ENCODE assay signal across 34 cellular contexts in the genomic region with DNA sequence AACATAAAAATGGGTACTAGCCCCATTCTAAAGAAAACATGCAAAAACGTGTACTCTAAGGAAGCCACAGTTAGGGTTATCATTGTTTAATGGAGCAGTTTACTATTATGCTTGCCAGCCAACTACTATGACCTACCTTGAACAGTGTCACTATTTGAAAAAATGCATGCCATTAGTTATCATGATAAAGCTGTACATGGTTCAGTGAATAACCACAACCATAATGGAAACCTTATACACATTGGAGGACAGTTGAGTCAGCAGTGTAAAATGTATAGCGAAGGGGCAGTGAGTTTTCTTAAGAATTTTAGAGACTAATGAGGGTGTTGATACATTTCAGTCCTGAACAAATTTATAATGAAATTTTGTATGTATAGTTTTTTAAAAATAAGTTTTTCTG.
DNase-seq lines count a peak whose midpoint lies in the region; ATAC-seq, FAIRE-seq and TF ChIP-seq lines count a peak whose summit lies in the region.
"Had no signal": no experiment of that assay in that cellular context is flagged by ENCODE, and none has a peak within 500 bp of the region (broad histone marks: within the 10 kb centered on the region; RNA-seq: fewer than 3 reads in every experiment).

No MANE protein-coding gene starts in this region.

- no peak overlapping the region for H3K9ac ChIP-seq in astrocyte (ENCODE audit: low read length)
- H3K9ac ChIP-seq: BLaER1; BLaER1 treated with 17β-estradiol and CSF1 and Interleukin-3, amounts not matched to agents 10 nM and 100 nM had no signal

- H3K27me3 ChIP-seq in astrocyte (ENCODE audit: insufficient read depth, low read length) (no peaks in the 10 kb centered on the region), testis (no peaks in the 10 kb centered on the region)
- H3K27me3 ChIP-seq: BE2C; BLaER1; BLaER1 treated with 17β-estradiol and CSF1 and Interleukin-3, amounts not matched to agents 10 nM and 100 nM had no signal

- H3K4me2 ChIP-seq in astrocyte (ENCODE audit: low read length) = no peak overlapping the region
- H3K4me2 ChIP-seq: A549; BLaER1; BLaER1 treated with 17β-estradiol and CSF1 and Interleukin-3, amounts not matched to agents 10 nM and 100 nM had no signal

- no peaks in the 10 kb centered on the region for H3K36me3 Mint-ChIP-seq in WTC11
- no peaks in the 10 kb centered on the region for H3K36me3 Mint-ChIP-seq in astrocyte (ENCODE audit: low read depth, unreplicated experiment)
- H3K36me3 Mint-ChIP-seq: CD14-positive monocyte; CD4-positive, alpha-beta memory T cell; CD4-positive, CD25-positive, alpha-beta regulatory T cell; CD8-positive, alpha-beta memory T cell; CD8-positive, alpha-beta T cell had no signal

- H3K79me2 ChIP-seq in astrocyte (ENCODE audit: insufficient read depth, low read length) = no peaks in the 10 kb centered on the region

- no peak overlapping the region for H3K4me3 Mint-ChIP-seq in WTC11
- H3K4me3 Mint-ChIP-seq in astrocyte (ENCODE audit: unreplicated experiment) = no peak overlapping the region
- H3K4me3 Mint-ChIP-seq: B cell; CD14-positive monocyte; CD4-positive, alpha-beta memory T cell; CD4-positive, alpha-beta T cell; CD4-positive, CD25-positive, alpha-beta regulatory T cell; CD8-positive, alpha-beta memory T cell; CD8-positive, alpha-beta T cell had no signal

- no peak overlapping the region for H2AFZ ChIP-seq in astrocyte (ENCODE audit: low read depth, low read length)

- 57 to 78% methylated on average over 2 of the region's 2 CpGs for WGBS in testis, 2 donors

- intact Hi-C loops in testis (cut with DNase I; ENCODE audit: low total_unique reads) = no loop called here

- POLR2A ChIA-PET in WTC11 (lab: Charles Lee) = no interaction called here

- H3K27ac ChIP-seq in astrocyte (ENCODE audit: low read depth, low read length) = no peak overlapping the region
- H3K27ac ChIP-seq in testis = no peak overlapping the region
- H3K27ac ChIP-seq: 22Rv1; A549; BLaER1; BLaER1 treated with 17β-estradiol and CSF1 and Interleukin-3, amounts not matched to agents 10 nM and 100 nM; C4-2B had no signal

- no peaks in the 10 kb centered on the region for H3K36me3 ChIP-seq in astrocyte (ENCODE audit: insufficient read depth, low read length)
- no peaks in the 10 kb centered on the region for H3K36me3 ChIP-seq in testis (ENCODE audit: low read depth, missing control alignments)
- H3K36me3 ChIP-seq: BE2C; BLaER1; BLaER1 treated with 17β-estradiol and CSF1 and Interleukin-3, amounts not matched to agents 10 nM and 100 nM had no signal

- 0 out of 2 replicates have a peak overlapping the region, but pooled peaks have one; percentile 27 for H3K27ac Mint-ChIP-seq in WTC11
- H3K27ac Mint-ChIP-seq in astrocyte (ENCODE audit: unreplicated experiment) = no peak overlapping the region
- H3K27ac Mint-ChIP-seq: B cell; CD14-positive monocyte; CD4-positive, alpha-beta memory T cell; CD4-positive, alpha-beta T cell; CD4-positive, CD25-positive, alpha-beta regulatory T cell; CD8-positive, alpha-beta memory T cell; CD8-positive, alpha-beta T cell had no signal

- no peak for ATAC-seq in WTC11
- no peak for ATAC-seq in HG02970 (IDR thresholded peaks at IDR 0.05; ENCODE audit: low FRiP score, unreplicated experiment)
- ATAC-seq: A549; CD8-positive, alpha-beta T cell had no signal

- CTCF ChIA-PET in WTC11 (lab: Charles Lee) = no interaction called here

- H3K4me1 Mint-ChIP-seq in WTC11 (peaks cover 35% of the 10 kb centered on the region), astrocyte (ENCODE audit: low read depth, unreplicated experiment) (peaks cover 13% of the 10 kb centered on the region)
- H3K4me1 Mint-ChIP-seq: B cell; CD14-positive monocyte; CD4-positive, alpha-beta memory T cell; CD4-positive, CD25-positive, alpha-beta regulatory T cell; CD8-positive, alpha-beta memory T cell had no signal

- FAIRE-seq in astrocyte (lab: Jason Lieb, UNC) = no peak
- FAIRE-seq: A204.1, A549, D721Med had no signal

- no peak for TF ChIP-seq POLR2A in testis (IDR thresholded peaks at IDR 0.05)

- H3K4me3 ChIP-seq in astrocyte (ENCODE audit: insufficient read depth, low read depth, low read length) = no peak overlapping the region
- no peak overlapping the region for H3K4me3 ChIP-seq in fibroblast of mammary gland (ENCODE audit: control insufficient read depth, low read depth, low read length)
- no peak overlapping the region for H3K4me3 ChIP-seq in testis
- H3K4me3 ChIP-seq: A549; BLaER1; BLaER1 treated with 17β-estradiol and CSF1 and Interleukin-3, amounts not matched to agents 10 nM and 100 nM had no signal

- no peaks in the 10 kb centered on the region for H3K9me3 ChIP-seq in astrocyte (ENCODE audit: insufficient read depth, low read depth, low read length)
- H3K9me3 ChIP-seq in testis = no peaks in the 10 kb centered on the region
- H3K9me3 ChIP-seq: A549; BE2C; BLaER1; BLaER1 treated with 17β-estradiol and CSF1 and Interleukin-3, amounts not matched to agents 10 nM and 100 nM; Caco-2 had no signal

- no peak for TF ChIP-seq CTCF in WTC11 (IDR thresholded peaks at IDR 0.05)
- TF ChIP-seq CTCF in astrocyte (IDR thresholded peaks at IDR 0.05; ENCODE audit: insufficient read depth, low read depth, low read length) = no peak
- TF ChIP-seq CTCF in fibroblast of mammary gland (conservative IDR thresholded peaks at IDR 0.05; ENCODE audit: control insufficient read depth, insufficient read depth, low read depth, low read length) = no peak
- no peak for TF ChIP-seq CTCF in testis (IDR thresholded peaks at IDR 0.05)

- H3K9me3 Mint-ChIP-seq in WTC11 = peaks cover 6% of the 10 kb centered on the region
- no peaks in the 10 kb centered on the region for H3K9me3 Mint-ChIP-seq in astrocyte (ENCODE audit: unreplicated experiment)

- no peaks in the 10 kb centered on the region for H3K27me3 Mint-ChIP-seq in WTC11 (ENCODE audit: low read depth)
- H3K27me3 Mint-ChIP-seq in astrocyte (ENCODE audit: low read depth, unreplicated experiment) = no peaks in the 10 kb centered on the region
- H3K27me3 Mint-ChIP-seq: B cell; CD4-positive, alpha-beta memory T cell; CD4-positive, alpha-beta T cell; CD4-positive, CD25-positive, alpha-beta regulatory T cell; CD8-positive, alpha-beta memory T cell had no signal

- H4K20me1 ChIP-seq in astrocyte (ENCODE audit: insufficient read depth, low read length) = no peaks in the 10 kb centered on the region
- H4K20me1 ChIP-seq: BLaER1; BLaER1 treated with 17β-estradiol and CSF1 and Interleukin-3, amounts not matched to agents 10 nM and 100 nM had no signal

- DNase-seq in WTC11 (ENCODE audit: low spot score) (no peak), astrocyte (ENCODE audit: low read depth) (peak; percentile 79), fibroblast of mammary gland (ENCODE audit: low read depth) (peak; percentile 7), testis (no peak), EL (no peak)
- DNase-seq: 8988T; ACHN; AML-193; BE2C; C1 segment of cervical spinal cord; Caco-2; Calu3; CD4-positive, alpha-beta memory T cell; CD4-positive, alpha-beta T cell; CD4-positive, CD25-positive, alpha-beta regulatory T cell; CD8-positive, alpha-beta memory T cell; CD8-positive, alpha-beta T cell; COR-L47; DMS 273 treated with DMSO at 0.1 percent for 48 hours; DMS153; DMS53; DMS79; DMS79 treated with DMSO at 0.1 percent for 48 hours; DND-41 had no signal

- H3K4me1 ChIP-seq in astrocyte (ENCODE audit: insufficient read depth, low read length) (no peaks in the 10 kb centered on the region), testis (no peaks in the 10 kb centered on the region)
- H3K4me1 ChIP-seq: A549; BE2C; BLaER1; BLaER1 treated with 17β-estradiol and CSF1 and Interleukin-3, amounts not matched to agents 10 nM and 100 nM; Caco-2 had no signal

TF ChIP-seq in WTC11, 78 proteins besides CTCF, POLR2A, EP300 and RAD21 (continues in another document):
- TF ChIP-seq ELF4 (CRISPR knock-in tag; IDR thresholded peaks at IDR 0.05; ENCODE audit: low read depth) (no peak), NFE2L1 (CRISPR knock-in tag; IDR thresholded peaks at IDR 0.05) (no peak), ZNF121 (CRISPR knock-in tag; IDR thresholded peaks at IDR 0.05) (no peak), SP1 (CRISPR knock-in tag; conservative IDR thresholded peaks at IDR 0.05) (no peak), ETV6 (CRISPR knock-in tag; IDR thresholded peaks at IDR 0.05) (no peak), ZNF532 (CRISPR knock-in tag; IDR thresholded peaks at IDR 0.05; ENCODE audit: borderline replicate concordance) (no peak), MLX (CRISPR knock-in tag; IDR thresholded peaks at IDR 0.05) (no peak)

Comparison
In these comparisons a context has a peak if more than half of its experiments do, and no peak if none do; other contexts are left out.
1. DNase-seq: peak in astrocyte (single experiment) and fibroblast of mammary gland (single experiment); none in WTC11 (single experiment), testis (single experiment) and EL (single experiment).